ENCODE assay signal across 1 cellular context in the genomic region with DNA sequence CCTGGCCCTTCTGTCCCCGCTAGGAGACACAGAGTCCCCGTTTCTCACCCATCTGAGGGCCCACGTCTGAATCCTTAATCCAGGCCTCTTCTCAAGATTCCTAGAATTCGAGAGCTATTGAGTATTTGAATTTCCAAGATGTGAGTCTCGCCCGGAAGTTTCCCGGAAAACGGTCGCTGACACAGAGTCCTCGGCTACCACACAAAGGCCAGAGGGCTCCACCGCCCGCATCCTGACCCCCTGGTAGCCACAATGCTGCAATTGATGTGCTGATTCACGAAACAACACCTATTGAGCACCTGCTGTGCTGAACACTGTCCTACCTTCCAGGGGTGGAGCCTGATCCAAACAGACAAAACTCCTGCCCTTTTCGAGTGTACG.
TF ChIP-seq lines count a peak whose summit lies in the region.

No MANE protein-coding gene starts in this region.

TF ChIP-seq in liver, 16 proteins besides CTCF, POLR2A, EP300 and RAD21 (continued from another document):
- TF ChIP-seq ZBTB33 (IDR thresholded peaks at IDR 0.05) (no peak), HNF4A (conservative IDR thresholded peaks at IDR 0.05) (peak in 1 of 2 donors; percentile 1), TAF1 (conservative IDR thresholded peaks at IDR 0.05) (no peak)
